2 cellular contexts compared by ENCODE assay signal in genomic region chr14:78446807-78447206, GRCh38.
TF ChIP-seq lines count a peak whose summit lies in the region.

No MANE protein-coding gene starts in this region.

TF ChIP-seq in HepG2, 621 proteins besides CTCF, POLR2A, EP300 and RAD21 (continued from another document):
- TF ChIP-seq MNT (IDR thresholded peaks at IDR 0.05) = no peak
- no peak for TF ChIP-seq JARID2 (CRISPR knock-in tag; IDR thresholded peaks at IDR 0.05; ENCODE audit: insufficient replicate concordance)
- peak; percentile 93 for TF ChIP-seq MIER2 (CRISPR knock-in tag; IDR thresholded peaks at IDR 0.05)
- TF ChIP-seq REST (IDR thresholded peaks at IDR 0.05; ENCODE audit: borderline replicate concordance in 1 of 2, low read depth in 1 of 2, low read length in 2 of 2) = peak; percentile 45 to 92
- no peak for TF ChIP-seq ZNF772 (CRISPR knock-in tag; IDR thresholded peaks at IDR 0.05)
- no peak for TF ChIP-seq BRCA1 (CRISPR knock-in tag; IDR thresholded peaks at IDR 0.05)
- no peak for TF ChIP-seq E2F1 (CRISPR knock-in tag; IDR thresholded peaks at IDR 0.05)
- TF ChIP-seq ZMYM2 (CRISPR knock-in tag; IDR thresholded peaks at IDR 0.05) = no peak
- TF ChIP-seq ZNF251 (CRISPR knock-in tag; IDR thresholded peaks at IDR 0.05) = no peak

TF ChIP-seq in GM12878, 131 proteins besides CTCF, POLR2A, EP300 and RAD21 (continued from another document):
- TF ChIP-seq, protein P1, sequence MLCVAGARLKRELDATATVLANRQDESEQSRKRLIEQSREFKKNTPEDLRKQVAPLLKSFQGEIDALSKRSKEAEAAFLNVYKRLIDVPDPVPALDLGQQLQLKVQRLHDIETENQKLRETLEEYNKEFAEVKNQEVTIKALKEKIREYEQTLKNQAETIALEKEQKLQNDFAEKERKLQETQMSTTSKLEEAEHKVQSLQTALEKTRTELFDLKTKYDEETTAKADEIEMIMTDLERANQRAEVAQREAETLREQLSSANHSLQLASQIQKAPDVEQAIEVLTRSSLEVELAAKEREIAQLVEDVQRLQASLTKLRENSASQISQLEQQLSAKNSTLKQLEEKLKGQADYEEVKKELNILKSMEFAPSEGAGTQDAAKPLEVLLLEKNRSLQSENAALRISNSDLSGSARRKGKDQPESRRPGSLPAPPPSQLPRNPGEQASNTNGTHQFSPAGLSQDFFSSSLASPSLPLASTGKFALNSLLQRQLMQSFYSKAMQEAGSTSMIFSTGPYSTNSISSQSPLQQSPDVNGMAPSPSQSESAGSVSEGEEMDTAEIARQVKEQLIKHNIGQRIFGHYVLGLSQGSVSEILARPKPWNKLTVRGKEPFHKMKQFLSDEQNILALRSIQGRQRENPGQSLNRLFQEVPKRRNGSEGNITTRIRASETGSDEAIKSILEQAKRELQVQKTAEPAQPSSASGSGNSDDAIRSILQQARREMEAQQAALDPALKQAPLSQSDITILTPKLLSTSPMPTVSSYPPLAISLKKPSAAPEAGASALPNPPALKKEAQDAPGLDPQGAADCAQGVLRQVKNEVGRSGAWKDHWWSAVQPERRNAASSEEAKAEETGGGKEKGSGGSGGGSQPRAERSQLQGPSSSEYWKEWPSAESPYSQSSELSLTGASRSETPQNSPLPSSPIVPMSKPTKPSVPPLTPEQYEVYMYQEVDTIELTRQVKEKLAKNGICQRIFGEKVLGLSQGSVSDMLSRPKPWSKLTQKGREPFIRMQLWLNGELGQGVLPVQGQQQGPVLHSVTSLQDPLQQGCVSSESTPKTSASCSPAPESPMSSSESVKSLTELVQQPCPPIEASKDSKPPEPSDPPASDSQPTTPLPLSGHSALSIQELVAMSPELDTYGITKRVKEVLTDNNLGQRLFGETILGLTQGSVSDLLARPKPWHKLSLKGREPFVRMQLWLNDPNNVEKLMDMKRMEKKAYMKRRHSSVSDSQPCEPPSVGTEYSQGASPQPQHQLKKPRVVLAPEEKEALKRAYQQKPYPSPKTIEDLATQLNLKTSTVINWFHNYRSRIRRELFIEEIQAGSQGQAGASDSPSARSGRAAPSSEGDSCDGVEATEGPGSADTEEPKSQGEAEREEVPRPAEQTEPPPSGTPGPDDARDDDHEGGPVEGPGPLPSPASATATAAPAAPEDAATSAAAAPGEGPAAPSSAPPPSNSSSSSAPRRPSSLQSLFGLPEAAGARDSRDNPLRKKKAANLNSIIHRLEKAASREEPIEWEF (IDR thresholded peaks at IDR 0.05; ENCODE audit: insufficient replicate concordance, low read depth, low read length) = no peak
- TF ChIP-seq REST (IDR thresholded peaks at IDR 0.05; ENCODE audit: low read depth, low read length) (peak; percentile 84), BMI1 (IDR thresholded peaks at IDR 0.05; ENCODE audit: borderline replicate concordance) (no peak)
TF ChIP-seq in GM12878: peak in this region for 1.
